ENCODE assay signal across 8 cellular contexts in genomic region chrX:100643943-100644587, GRCh38. TPM values are rescaled to one million over a fixed set of nuclear protein-coding genes. Genes with fewer than 3 reads are reported as not detected.
A peak's percentile ranks its signal among the peaks of the same experiment; 100 is the strongest.
DNase-seq lines count a peak whose midpoint lies in the region; ATAC-seq, FAIRE-seq and TF ChIP-seq lines count a peak whose summit lies in the region.

TSS of gene SRPX2 (plus strand) at chrX:100644199. CDS start at chrX:100646323, 2,124 bp downstream.

- H2AFZ ChIP-seq in neuronal stem cell (ENCODE audit: low read length), result no peak within 1 kb of the TSS

- no peak within 1 kb of the TSS for H3K27ac Mint-ChIP-seq in activated CD4-positive, alpha-beta T cell treated with anti-CD3 and anti-CD28 coated beads, Interleukin-2, amount 10 ng/mL, durations not matched to agents 7 days and 5 days

- H2BK120ac ChIP-seq in neuronal stem cell (ENCODE audit: low read depth, low read length), result no peak within 1 kb of the TSS

- TF ChIP-seq CTCF in cardiac fibroblast (IDR thresholded peaks at IDR 0.05; ENCODE audit: low read depth, low read length), result no peak

- no peak within 1 kb of the TSS for H2BK12ac ChIP-seq in neuronal stem cell (ENCODE audit: low read length)

- no peak within 1 kb of the TSS for H3K23ac ChIP-seq in neuronal stem cell (ENCODE audit: low read depth, low read length, poor library complexity)

- H3K4me1 Mint-ChIP-seq in activated CD4-positive, alpha-beta T cell treated with anti-CD3 and anti-CD28 coated beads, Interleukin-2, amount 10 ng/mL, durations not matched to agents 7 days and 5 days, result no peaks in the 10 kb centered on the region

- peaks cover 10% of the 10 kb centered on the region for H3K27me3 Mint-ChIP-seq in activated CD4-positive, alpha-beta T cell treated with anti-CD3 and anti-CD28 coated beads, Interleukin-2, amount 10 ng/mL, durations not matched to agents 7 days and 5 days

- no peak within 1 kb of the TSS for H2BK15ac ChIP-seq in neuronal stem cell (ENCODE audit: low read length)

- H3K36me3 ChIP-seq in muscle layer of duodenum (ENCODE audit: control insufficient read depth in 1 of 2, insufficient read depth in 2 of 2, low read length in 2 of 2) (peaks cover 0 to 5% of the 10 kb centered on the region in 2 donors), neuronal stem cell (replicated peaks in 1 of 2; ENCODE audit: control insufficient read depth in 2 of 2, insufficient read depth in 2 of 2, low read length in 2 of 2) (no peaks in the 10 kb centered on the region)

- no peak for FAIRE-seq in GM12892 (lab: Jason Lieb, UNC)

- no peak within 1 kb of the TSS for H2AK5ac ChIP-seq in neuronal stem cell (ENCODE audit: low read depth, low read length)

- H3K4me3 ChIP-seq in cardiac fibroblast (replicated peaks in 1 of 2; ENCODE audit: low read depth in 2 of 2, low read length in 2 of 2) (peak within 1 kb of the TSS; percentile 53 to 68), muscle layer of duodenum (ENCODE audit: low read depth in 1 of 2, low read length in 2 of 2) (peak within 1 kb of the TSS in 1 of 2 donors; percentile 52), neuronal stem cell (ENCODE audit: low read length in 2 of 2) (no peak within 1 kb of the TSS)

- no peaks in the 10 kb centered on the region for H3K36me3 Mint-ChIP-seq in activated CD4-positive, alpha-beta T cell treated with anti-CD3 and anti-CD28 coated beads, Interleukin-2, amount 10 ng/mL, durations not matched to agents 7 days and 5 days (ENCODE audit: low read depth)

- CTCF ChIA-PET in activated CD4-positive, alpha-beta T cell treated with anti-CD3 and anti-CD28 coated beads, Interleukin-2, amount 10 ng/mL, durations not matched to agents 7 days and 5 days (lab: Charles Lee), result interaction anchor here (0.7 kb wide), 1 partner anchor 10 kb away, joined by 3 read pairs; no protein-coding TSS in a partner anchor

- H2BK5ac ChIP-seq in neuronal stem cell (ENCODE audit: low read length), result no peak within 1 kb of the TSS

- peak within 1 kb of the TSS; percentile 73 for H3K27ac ChIP-seq in muscle layer of duodenum (ENCODE audit: low read length)
- no peak within 1 kb of the TSS for H3K27ac ChIP-seq in neuronal stem cell (replicated peaks; ENCODE audit: low read length)

- no peaks in the 10 kb centered on the region for H3K9me3 ChIP-seq in muscle layer of duodenum (ENCODE audit: control insufficient read depth in 1 of 2, low read length in 2 of 2)
- H3K9me3 ChIP-seq in neuronal stem cell (replicated peaks in 1 of 2; ENCODE audit: control insufficient read depth in 2 of 2, insufficient read depth in 1 of 2, low read depth in 1 of 2, low read length in 2 of 2), result no peaks in the 10 kb centered on the region

- POLR2A ChIA-PET in activated CD4-positive, alpha-beta T cell treated with anti-CD3 and anti-CD28 coated beads, Interleukin-2, amount 10 ng/mL, durations not matched to agents 7 days and 5 days (lab: Charles Lee), result no interaction called here

- WGBS in neuronal stem cell (ENCODE audit: extremely low coverage in 2 of 2, insufficient read length in 2 of 2, insufficient replicate concordance in 1 of 2), 2 donors, result no CpG with 5 or more reads among the region's 7 CpGs

- no peaks in the 10 kb centered on the region for H3K79me1 ChIP-seq in neuronal stem cell (ENCODE audit: low read depth, low read length)

- peak; percentile 61 for DNase-seq in AG20443 (ENCODE audit: low spot score)
- peak; percentile 91 for DNase-seq in HT1080 (ENCODE audit: low read depth)
- DNase-seq in cardiac fibroblast (ENCODE audit: low read depth in 2 of 2), result peak; percentile 90 to 92
- no peak for DNase-seq in neuronal stem cell (ENCODE audit: low spot score)
- DNase-seq in activated CD4-positive, alpha-beta T cell treated with anti-CD3 and anti-CD28 coated beads, Interleukin-2, amount 10 ng/mL, durations not matched to agents 7 days and 5 days, result no peak
- DNase-seq in GM12892 (ENCODE audit: insufficient read length), result no peak

- H4K8ac ChIP-seq in neuronal stem cell (ENCODE audit: low read depth, low read length), result no peak within 1 kb of the TSS

- H3K27me3 ChIP-seq in muscle layer of duodenum (ENCODE audit: low read depth, low read length), result no peaks in the 10 kb centered on the region
- H3K27me3 ChIP-seq in neuronal stem cell (ENCODE audit: control insufficient read depth in 3 of 3, insufficient read depth in 3 of 3, low read depth in 1 of 3, low read length in 3 of 3), result peaks cover 0 to 10% (median 0%) of the 10 kb centered on the region in 3 experiments

- TF ChIP-seq POLR2A in GM12892 (IDR thresholded peaks at IDR 0.05; ENCODE audit: low read depth, low read length), result no peak

- H3K4me3 Mint-ChIP-seq in activated CD4-positive, alpha-beta T cell treated with anti-CD3 and anti-CD28 coated beads, Interleukin-2, amount 10 ng/mL, durations not matched to agents 7 days and 5 days, result no peak within 1 kb of the TSS

- H3K18ac ChIP-seq in neuronal stem cell (ENCODE audit: low read length), result no peak within 1 kb of the TSS

- H3K4ac ChIP-seq in neuronal stem cell (ENCODE audit: low read length), result no peak within 1 kb of the TSS

- no peak within 1 kb of the TSS for H3K4me2 ChIP-seq in neuronal stem cell (ENCODE audit: insufficient read depth, low read length, poor library complexity, severe bottlenecking)

- no peak within 1 kb of the TSS for H4K91ac ChIP-seq in neuronal stem cell (ENCODE audit: low read depth, low read length, poor library complexity)

- no peak within 1 kb of the TSS for H3K14ac ChIP-seq in neuronal stem cell (ENCODE audit: low read length)

- H3K4me1 ChIP-seq in muscle layer of duodenum (ENCODE audit: control insufficient read depth in 1 of 2, insufficient read depth in 2 of 2, low read length in 2 of 2) (peaks cover 11 to 18% of the 10 kb centered on the region in 2 donors), neuronal stem cell (ENCODE audit: control insufficient read depth in 2 of 2, insufficient read depth in 1 of 2, low read depth in 1 of 2, low read length in 2 of 2) (peaks cover 0 to 3% of the 10 kb centered on the region in 2 donors)

- ATAC-seq in HG03354 (IDR thresholded peaks at IDR 0.05; ENCODE audit: poor library complexity, severe bottlenecking, unreplicated experiment), result no peak

- H3K9me3 Mint-ChIP-seq in activated CD4-positive, alpha-beta T cell treated with anti-CD3 and anti-CD28 coated beads, Interleukin-2, amount 10 ng/mL, durations not matched to agents 7 days and 5 days, result no peaks in the 10 kb centered on the region

- no peak within 1 kb of the TSS for H3K9ac ChIP-seq in neuronal stem cell (ENCODE audit: low read depth, low read length, poor library complexity)

RNA-seq across cellular contexts. Expression of gene SRPX2, which starts in this region (rescaled TPM):
- 10.3 and 13.0 TPM in 2 replicates for total RNA-seq in HT1080 (2014; rRNA removed; shearing (Covaris generic))
- 9.3 and 11.4 TPM in 2 replicates for polyA plus RNA-seq in HT1080 (2015; cell fraction: cytosol; rRNA removed)
- 40.4 and 42.3 TPM in 2 replicates for polyA plus RNA-seq in HT1080 (2015; cell fraction: nucleus; rRNA removed)
- not detected for polyA plus RNA-seq in neuronal stem cell (2013, experiment 1 of 2)
- not detected for polyA plus RNA-seq in neuronal stem cell (2013, experiment 2 of 2)
- total RNA-seq in activated CD4-positive, alpha-beta T cell treated with anti-CD3 and anti-CD28 coated beads, Interleukin-2, amount 10 ng/mL, durations not matched to agents 7 days and 5 days, result not detected
- not detected for polyA plus RNA-seq in GM12892 (2012; ENCODE audit: missing spikeins)

Comparison
In these comparisons a context has a peak if more than half of its experiments do, and no peak if none do; other contexts are left out.
1. RNA of gene SRPX2 (total RNA-seq): 10.3 to 13.0 TPM in HT1080; not detected in activated CD4-positive, alpha-beta T cell treated with anti-CD3 and anti-CD28 coated beads, Interleukin-2, amount 10 ng/mL, durations not matched to agents 7 days and 5 days; every median in the first group is over 10 times any median in the second.
2. DNase-seq: peak in AG20443 (single experiment), HT1080 (single experiment) and cardiac fibroblast (2 of 2); none in neuronal stem cell (single experiment), activated CD4-positive, alpha-beta T cell treated with anti-CD3 and anti-CD28 coated beads, Interleukin-2, amount 10 ng/mL, durations not matched to agents 7 days and 5 days (single experiment) and GM12892 (single experiment).
3. H3K4me3 ChIP-seq: peak in cardiac fibroblast (2 of 2); none in neuronal stem cell (0 of 2).